1 cellular context compared by ENCODE assay signal in genomic region chr12:89756638-89757321, GRCh38.
A peak's percentile ranks its signal among the peaks of the same experiment; 100 is the strongest.
TF ChIP-seq lines count a peak whose summit lies in the region.

No MANE protein-coding gene starts in this region.

TF ChIP-seq in HEK293, 187 proteins besides CTCF, POLR2A, EP300 and RAD21 (continued from another document):
- peak; percentile 53 for TF ChIP-seq KLF9 (tag by site-specific recombination; IDR thresholded peaks at IDR 0.05; ENCODE audit: low read depth)
- peak; percentile 74 for TF ChIP-seq SP7 (tag by site-specific recombination; IDR thresholded peaks at IDR 0.05)
- no peak for TF ChIP-seq ZNF747 (tag by site-specific recombination; IDR thresholded peaks at IDR 0.05)
- TF ChIP-seq ZNF248 (tag by site-specific recombination; IDR thresholded peaks at IDR 0.05) = no peak
- TF ChIP-seq ZNF692 (tag by site-specific recombination; IDR thresholded peaks at IDR 0.05) = 0 out of 2 replicates have a peak, but pooled peaks have one; percentile 34
- TF ChIP-seq ZSCAN18 (tag by site-specific recombination; IDR thresholded peaks at IDR 0.05) = no peak
- TF ChIP-seq ZFP3 (tag by site-specific recombination; IDR thresholded peaks at IDR 0.05; ENCODE audit: low read depth) = no peak
- TF ChIP-seq ZNF184 (tag by site-specific recombination; IDR thresholded peaks at IDR 0.05) = 0 out of 2 replicates have a peak, but pooled peaks have one; percentile 51
- TF ChIP-seq ZNF311 (tag by site-specific recombination; IDR thresholded peaks at IDR 0.05; ENCODE audit: borderline replicate concordance) = no peak
- TF ChIP-seq ZNF837 (tag by site-specific recombination; IDR thresholded peaks at IDR 0.05) = no peak
- peak; percentile 29 for TF ChIP-seq SETDB1 (IDR thresholded peaks at IDR 0.05; ENCODE audit: insufficient read length, low read length)
- TF ChIP-seq ZNF76 (tag by site-specific recombination; IDR thresholded peaks at IDR 0.05; ENCODE audit: borderline replicate concordance, low read depth) = no peak
- no peak for TF ChIP-seq TSHZ1 (tag by site-specific recombination; IDR thresholded peaks at IDR 0.05; ENCODE audit: borderline replicate concordance)
- TF ChIP-seq ZBTB21 (tag by site-specific recombination; IDR thresholded peaks at IDR 0.05) = no peak
- peak; percentile 71; the same call in 1 of the 2 replicates for TF ChIP-seq KLF10 (tag by site-specific recombination; IDR thresholded peaks at IDR 0.05)
- peak; percentile 51 for TF ChIP-seq ZNF629 (tag by site-specific recombination; IDR thresholded peaks at IDR 0.05)
- TF ChIP-seq PRDM10 (tag by site-specific recombination; IDR thresholded peaks at IDR 0.05) = no peak
- peak; percentile 83 for TF ChIP-seq ZEB2 (tag by site-specific recombination; IDR thresholded peaks at IDR 0.05)
- TF ChIP-seq ZSCAN4 (tag by site-specific recombination; IDR thresholded peaks at IDR 0.05) = no peak
- TF ChIP-seq KLF8 (tag by site-specific recombination; IDR thresholded peaks at IDR 0.05) = no peak
- TF ChIP-seq ZIC2 (tag by site-specific recombination; IDR thresholded peaks at IDR 0.05) = no peak
- TF ChIP-seq ZNF350 (tag by site-specific recombination; IDR thresholded peaks at IDR 0.05) = no peak
- no peak for TF ChIP-seq ZNF274 (IDR thresholded peaks at IDR 0.05; ENCODE audit: low read length)
- TF ChIP-seq ZNF274 (tag by site-specific recombination; IDR thresholded peaks at IDR 0.05; ENCODE audit: borderline replicate concordance) = no peak
- TF ChIP-seq ZXDB (tag by site-specific recombination; IDR thresholded peaks at IDR 0.05) = 0 out of 2 replicates have a peak, but pooled peaks have one; percentile 14
- 0 out of 2 replicates have a peak, but pooled peaks have one; percentile 26 for TF ChIP-seq HIC1 (tag by site-specific recombination; IDR thresholded peaks at IDR 0.05)
- TF ChIP-seq ZNF366 (tag by site-specific recombination; conservative IDR thresholded peaks at IDR 0.05) = 0 out of 2 replicates have a peak, but pooled peaks have one; percentile 23
- TF ChIP-seq ZNF677 (tag by site-specific recombination; IDR thresholded peaks at IDR 0.05) = no peak
- TF ChIP-seq ZNF398 (tag by site-specific recombination; IDR thresholded peaks at IDR 0.05) = peak; percentile 73
- TF ChIP-seq ATF2 (tag by site-specific recombination; IDR thresholded peaks at IDR 0.05; ENCODE audit: low read depth) = 0 out of 2 replicates have a peak, but pooled peaks have one; percentile 47
- TF ChIP-seq ZNF148 (tag by site-specific recombination; IDR thresholded peaks at IDR 0.05; ENCODE audit: borderline replicate concordance) = no peak
- no peak for TF ChIP-seq ZSCAN23 (tag by site-specific recombination; IDR thresholded peaks at IDR 0.05)
- no peak for TF ChIP-seq ZNF776 (tag by site-specific recombination; IDR thresholded peaks at IDR 0.05; ENCODE audit: borderline replicate concordance)
